ENCODE assay signal across 8 cellular contexts in genomic region chr5:55711531-55712022, GRCh38. TPM values are rescaled to one million over a fixed set of nuclear protein-coding genes. Genes with fewer than 3 reads are reported as not detected.
A peak's percentile ranks its signal among the peaks of the same experiment; 100 is the strongest.
DNase-seq lines count a peak whose midpoint lies in the region; ATAC-seq and TF ChIP-seq lines count a peak whose summit lies in the region.

No MANE protein-coding gene starts in this region.

- H3K9me3 Mint-ChIP-seq in brain = peaks cover 7 to 17% (median 9%) of the 10 kb centered on the region in 5 experiments

- peaks cover 30% of the 10 kb centered on the region for H3K4me1 Mint-ChIP-seq in brain

- WGBS in mesendoderm (ENCODE audit: extremely low coverage, insufficient coverage, low lambda C conversion rate) = no CpG with 5 or more reads among the region's 17 CpGs

- no peaks in the 10 kb centered on the region for H3K4me1 ChIP-seq in A673 (ENCODE audit: insufficient read depth, low read length, poor library complexity, severe bottlenecking)
- H3K4me1 ChIP-seq in HUES6 (ENCODE audit: control insufficient read depth, insufficient read depth, low read length) = 0 out of 2 replicates have a peak, but pooled peaks cover 3% of the 10 kb centered on the region
- H3K4me1 ChIP-seq in mesendoderm (ENCODE audit: control insufficient read depth, low read depth, low read length) = peaks cover 1% of the 10 kb centered on the region
- peaks cover 17% of the 10 kb centered on the region for H3K4me1 ChIP-seq in vagina

- POLR2A ChIA-PET in A673 (lab: Charles Lee; ENCODE audit: low non-redundant PET) = no interaction called here

- TF ChIP-seq CTCF in A673 (conservative IDR thresholded peaks at IDR 0.05; ENCODE audit: low read depth, low read length) (no peak), brain (conservative IDR thresholded peaks at IDR 0.05) (no peak), vagina (IDR thresholded peaks at IDR 0.05) (no peak)

- intact Hi-C loops in A673 (cut with micrococcal nuclease; ENCODE audit: unreplicated experiment) = no loop called here
- intact Hi-C loops in vagina (cut with DNase I) = no loop called here

- peak overlapping the region; percentile 40 for H3K4me2 ChIP-seq in mesendoderm (ENCODE audit: low read length)

- CTCF ChIA-PET in A673 (lab: Charles Lee) = no interaction called here

- no peak overlapping the region for H4K8ac ChIP-seq in mesendoderm (ENCODE audit: low read depth, low read length)

- H2BK120ac ChIP-seq in mesendoderm (ENCODE audit: low read depth, low read length) = no peak overlapping the region

- no peak overlapping the region for H2AK5ac ChIP-seq in mesendoderm (ENCODE audit: low read length)

- H3K4me3 ChIP-seq in A673 (ENCODE audit: low read depth, low read length, poor library complexity, severe bottlenecking) = peak overlapping the region; percentile 79
- H3K4me3 ChIP-seq in HUES6 (ENCODE audit: low read depth, low read length) = peak overlapping the region; percentile 86
- peak overlapping the region; percentile 81 for H3K4me3 ChIP-seq in mesendoderm (ENCODE audit: low read length)
- H3K4me3 ChIP-seq in vagina = peak overlapping the region; percentile 80 to 90

- no peak overlapping the region for H3K4ac ChIP-seq in mesendoderm (ENCODE audit: low read depth, low read length)

- H3K36me3 ChIP-seq in A673 (ENCODE audit: insufficient read depth, low read length, poor library complexity, severe bottlenecking) = no peaks in the 10 kb centered on the region
- H3K36me3 ChIP-seq in HUES6 (ENCODE audit: control insufficient read depth, insufficient read depth, low read length) = peaks cover 14% of the 10 kb centered on the region
- no peaks in the 10 kb centered on the region for H3K36me3 ChIP-seq in mesendoderm (ENCODE audit: control insufficient read depth, insufficient read depth, low read length)
- H3K36me3 ChIP-seq in vagina = no peaks in the 10 kb centered on the region

- H4K5ac ChIP-seq in mesendoderm (ENCODE audit: low read length) = no peak overlapping the region

- H3K36me3 Mint-ChIP-seq in brain = peaks cover 23% of the 10 kb centered on the region

- TSS peak; percentile 52 for BruUV-seq in A673 (replicated peaks; lab: Mats Ljungman, UMichigan)

- DNase-seq in A673 (ENCODE audit: low spot score) (no peak), mesendoderm (no peak), vagina (ENCODE audit: extremely low spot score in 2 of 2) (no peak), NCI-H1436 treated with DMSO at 0.1 percent for 48 hours (lab: John Stamatoyannopoulos, UW) (no peak)

- H3K27me3 ChIP-seq in A673 (replicated peaks; ENCODE audit: insufficient read depth, low read depth, low read length, poor library complexity) = no peaks in the 10 kb centered on the region
- H3K27me3 ChIP-seq in HUES6 (ENCODE audit: control insufficient read depth, insufficient read depth, low read length) = no peaks in the 10 kb centered on the region
- H3K27me3 ChIP-seq in mesendoderm (ENCODE audit: insufficient read depth, low read length, poor library complexity) = no peaks in the 10 kb centered on the region
- H3K27me3 ChIP-seq in vagina = no peaks in the 10 kb centered on the region

- no peak for TF ChIP-seq POLR2A in vagina (IDR thresholded peaks at IDR 0.05)

- H3K18ac ChIP-seq in mesendoderm (ENCODE audit: low read length) = no peak overlapping the region

- H2BK15ac ChIP-seq in mesendoderm (replicated peaks; ENCODE audit: low read depth) = no peak overlapping the region

- H2BK5ac ChIP-seq in mesendoderm (ENCODE audit: low read length) = no peak overlapping the region

- H3K27me3 Mint-ChIP-seq in brain = peaks cover 18% of the 10 kb centered on the region

- H3K9ac ChIP-seq in HUES6 (ENCODE audit: low read length) = peak overlapping the region; percentile 78
- peak overlapping the region; percentile 82 for H3K9ac ChIP-seq in mesendoderm (ENCODE audit: low read length)

- ATAC-seq in HG03097 (IDR thresholded peaks at IDR 0.05; ENCODE audit: low FRiP score, unreplicated experiment) (no peak), HG03521 (IDR thresholded peaks at IDR 0.05; ENCODE audit: unreplicated experiment) (no peak)

- H3K56ac ChIP-seq in mesendoderm (ENCODE audit: low read length) = peak overlapping the region; percentile 90

- peak overlapping the region; percentile 96 to 100 (median 98) for H3K4me3 Mint-ChIP-seq in brain

- H3K79me2 ChIP-seq in mesendoderm (ENCODE audit: control insufficient read depth, insufficient read depth, low read length) = peaks cover 3% of the 10 kb centered on the region

- H3K23ac ChIP-seq in mesendoderm (ENCODE audit: low read length) = no peak overlapping the region

- H3K27ac Mint-ChIP-seq in brain = peak overlapping the region; percentile 88 to 98 (median 97)

- peak overlapping the region; percentile 50 for H3K27ac ChIP-seq in A673 (ENCODE audit: low read depth, low read length, poor library complexity, severe bottlenecking)
- H3K27ac ChIP-seq in HUES6 (ENCODE audit: low read depth, low read length) = no peak overlapping the region
- H3K27ac ChIP-seq in mesendoderm (ENCODE audit: low read depth, low read length) = no peak overlapping the region
- H3K27ac ChIP-seq in vagina = peak overlapping the region; percentile 46

- H3K9me3 ChIP-seq in A673 (ENCODE audit: low read depth, low read length, poor library complexity, severe bottlenecking) (no peaks in the 10 kb centered on the region), HUES6 (ENCODE audit: control insufficient read depth, insufficient read depth, low read depth, low read length) (0 out of 2 replicates have a peak, but pooled peaks cover 4% of the 10 kb centered on the region), vagina (no peaks in the 10 kb centered on the region)

- peaks cover 3% of the 10 kb centered on the region for H3K79me1 ChIP-seq in mesendoderm (ENCODE audit: low read length)

RNA-seq across cellular contexts. Expression of gene SLC38A9, which starts 0.5 kb away (rescaled TPM):
- total RNA-seq in A673 (2021) = 21.0 and 22.1 TPM in 2 replicates
- polyA plus RNA-seq in brain (ENCODE audit: insufficient read depth, low read depth, low replicate concordance) = 4.8 TPM
- polyA plus RNA-seq in mesendoderm (2013, experiment 1 of 2) = 47.7 TPM
- polyA plus RNA-seq in mesendoderm (2013, experiment 2 of 2) = 47.2 TPM
- total RNA-seq in vagina = 23.3 TPM

RNA-seq across cellular contexts. Expression of gene DDX4, which starts 26.3 kb away (rescaled TPM):
- total RNA-seq in A673 (2021) (not detected in 2 replicates), vagina (not detected)
- not detected for polyA plus RNA-seq in brain (ENCODE audit: insufficient read depth, low read depth, low replicate concordance)
- polyA plus RNA-seq in mesendoderm (2013, experiment 1 of 2) = 0.01 TPM
- polyA plus RNA-seq in mesendoderm (2013, experiment 2 of 2) = not detected

Comparison
In these comparisons a context has a peak if more than half of its experiments do, and no peak if none do; other contexts are left out.
1. H3K27ac ChIP-seq: peak in A673 (single experiment) and vagina (single experiment); none in HUES6 (single experiment) and mesendoderm (single experiment).
2. Peak in every context shown above with its lines, with median percentiles within 50 percentile points of each other: H3K4me3 ChIP-seq.